Comparison of ENCODE assay signal across 14 cellular contexts in genomic region chr6:17442196-17442595, GRCh38. TPM values are rescaled to one million over a fixed set of nuclear protein-coding genes. Genes with fewer than 3 reads are reported as not detected.
DNase-seq lines count a peak whose midpoint lies in the region; ATAC-seq, FAIRE-seq and TF ChIP-seq lines count a peak whose summit lies in the region.
"Had no signal": no experiment of that assay in that cellular context is flagged by ENCODE, and none has a peak within 500 bp of the region (broad histone marks: within the 10 kb centered on the region; RNA-seq: fewer than 3 reads in every experiment).

No MANE protein-coding gene starts in this region.

- in situ Hi-C loops in HepG2 (cut with HindIII; ENCODE audit: extremely low pct_ligation_motif_present, low pct_unique_long_range_greater_than_20kb): no loop called here

- H4K20me1 ChIP-seq in HepG2 (ENCODE audit: insufficient read depth, low read length) (no peaks in the 10 kb centered on the region; the same call in 1 of the 2 replicates), OCI-LY7 (ENCODE audit: insufficient read depth, low read length) (no peaks in the 10 kb centered on the region)

- no peak overlapping the region for H3K4me2 ChIP-seq in HepG2 (ENCODE audit: low read depth, low read length)
- H3K4me2 ChIP-seq in OCI-LY7 (ENCODE audit: low read length): no peak overlapping the region

- intact Hi-C loops in HepG2 (cut with micrococcal nuclease; ENCODE audit: unreplicated experiment): no loop called here
- intact Hi-C loops in right lobe of liver (cut with DNase I): no loop called here
- intact Hi-C loops in OCI-LY7 (cut with micrococcal nuclease; ENCODE audit: unreplicated experiment): no loop called here

- BruUV-seq in HepG2 (replicated peaks; lab: Mats Ljungman, UMichigan): no TSS peak
- BruUV-seq in OCI-LY7 (replicated peaks; lab: Mats Ljungman, UMichigan): no TSS peak

- no peak for ATAC-seq in HepG2
- no peak for ATAC-seq in right lobe of liver
- ATAC-seq in GM18505 (IDR thresholded peaks at IDR 0.05; ENCODE audit: unreplicated experiment): no peak
- ATAC-seq in GM19467 (IDR thresholded peaks at IDR 0.05; ENCODE audit: unreplicated experiment): no peak
- ATAC-seq: CD8-positive, alpha-beta T cell had no signal

- no peaks in the 10 kb centered on the region for H3K9me2 ChIP-seq in OCI-LY7 (ENCODE audit: insufficient read depth, low read length)

- H3K27me3 ChIP-seq in HepG2 (ENCODE audit: control insufficient read depth in 1 of 2, insufficient read depth in 2 of 2, low read length in 2 of 2) (no peaks in the 10 kb centered on the region), right lobe of liver (no peaks in the 10 kb centered on the region)
- H3K27me3 ChIP-seq: BE2C had no signal

- peaks cover 33% of the 10 kb centered on the region for H3K36me3 Mint-ChIP-seq in nephron progenitor cell (ENCODE audit: low read depth)
- H3K36me3 Mint-ChIP-seq: CD14-positive monocyte; CD8-positive, alpha-beta T cell had no signal

- TF ChIP-seq RAD21 in HepG2 (CRISPR knock-in tag; IDR thresholded peaks at IDR 0.05): no peak

- H3K79me2 ChIP-seq in HepG2 (ENCODE audit: insufficient read depth, low read length) (no peaks in the 10 kb centered on the region), OCI-LY7 (ENCODE audit: insufficient read depth, low read depth, low read length) (no peaks in the 10 kb centered on the region)

- TF ChIP-seq CTCF in HepG2 (CRISPR knock-in tag; IDR thresholded peaks at IDR 0.05) (no peak), right lobe of liver (IDR thresholded peaks at IDR 0.05) (no peak), nephron progenitor cell (IDR thresholded peaks at IDR 0.05) (no peak), OCI-LY7 (conservative IDR thresholded peaks at IDR 0.05; ENCODE audit: low read length) (no peak)

- 0 out of 5 replicates have a peak, but pooled peaks cover 0 to under 1% of the 10 kb centered on the region in 2 experiments for H3K36me3 ChIP-seq in HepG2 (replicated peaks in 1 of 2; ENCODE audit: control insufficient read depth in 1 of 2, insufficient read depth in 2 of 2, low read length in 2 of 2)
- no peaks in the 10 kb centered on the region for H3K36me3 ChIP-seq in right lobe of liver
- no peaks in the 10 kb centered on the region for H3K36me3 ChIP-seq in OCI-LY7 (ENCODE audit: insufficient read depth, low read length)
- H3K36me3 ChIP-seq: BE2C had no signal

- no peaks in the 10 kb centered on the region for H3K27me3 Mint-ChIP-seq in nephron progenitor cell (ENCODE audit: low read depth, poor library complexity)

- TF ChIP-seq EP300 in HepG2 (IDR thresholded peaks at IDR 0.05; ENCODE audit: low read depth in 2 of 2, low read length in 2 of 2): no peak
- no peak for TF ChIP-seq EP300 in HepG2 (CRISPR knock-in tag; IDR thresholded peaks at IDR 0.05; ENCODE audit: borderline replicate concordance)

- H3K4me3 Mint-ChIP-seq in nephron progenitor cell: no peak overlapping the region
- H3K4me3 Mint-ChIP-seq: CD14-positive monocyte; CD8-positive, alpha-beta T cell had no signal

- POLR2A ChIA-PET in HepG2 (lab: Yijun Ruan, JAX): no interaction called here
- POLR2A ChIA-PET in OCI-LY7 (lab: Charles Lee): no interaction called here

- H2AFZ ChIP-seq in HepG2 (ENCODE audit: low read length): no peak overlapping the region
- no peak overlapping the region for H2AFZ ChIP-seq in OCI-LY7 (ENCODE audit: low read length)
- H2AFZ ChIP-seq: GM23248 had no signal

- no peaks in the 10 kb centered on the region for H3K4me1 ChIP-seq in HepG2 (ENCODE audit: insufficient read depth, low read length)
- H3K4me1 ChIP-seq in right lobe of liver: no peaks in the 10 kb centered on the region
- H3K4me1 ChIP-seq in OCI-LY7 (ENCODE audit: insufficient read depth, low read length, poor library complexity, severe bottlenecking): no peaks in the 10 kb centered on the region
- H3K4me1 ChIP-seq: BE2C, Caco-2 had no signal

- H3K4me3 ChIP-seq in HepG2 (replicated peaks in 1 of 3; ENCODE audit: insufficient read depth in 1 of 3, low read depth in 2 of 3, low read length in 3 of 3): no peak overlapping the region
- no peak overlapping the region for H3K4me3 ChIP-seq in right lobe of liver
- no peak overlapping the region for H3K4me3 ChIP-seq in OCI-LY7 (ENCODE audit: low read depth, low read length, poor library complexity, severe bottlenecking)
- H3K4me3 ChIP-seq: GM23248 had no signal

- no peak overlapping the region for H3K9ac ChIP-seq in HepG2 (ENCODE audit: insufficient read depth, low read depth, low read length)
- H3K9ac ChIP-seq: GM23248 had no signal

- peak overlapping the region; percentile 70 for H3K27ac Mint-ChIP-seq in nephron progenitor cell
- H3K27ac Mint-ChIP-seq: CD14-positive monocyte; CD8-positive, alpha-beta T cell had no signal

- DNase-seq in HepG2 (ENCODE audit: low spot score): no peak
- DNase-seq in right lobe of liver: no peak
- DNase-seq in RPMI8226: peak; percentile 78
- no peak for DNase-seq in nephron progenitor cell
- no peak for DNase-seq in OCI-LY7 (ENCODE audit: low spot score)
- DNase-seq: BE2C; Caco-2; CD8-positive, alpha-beta T cell; GM23248 had no signal

- FAIRE-seq in HepG2 (lab: Jason Lieb, UNC): no peak
- FAIRE-seq: GM18507, H54 had no signal

- 73% methylated on average over 4 of the region's 4 CpGs for WGBS in HepG2 (ENCODE audit: low lambda C conversion rate)
- WGBS in right lobe of liver (ENCODE audit: insufficient coverage, low coverage, low lambda C conversion rate, missing lambda C conversion rate): no CpG with 5 or more reads among the region's 4 CpGs

- CTCF ChIA-PET in HepG2 (lab: Yijun Ruan, JAX; ENCODE audit: low intra/inter-chr PET ratio, low total read pairs): no interaction called here
- CTCF ChIA-PET in OCI-LY7 (lab: Charles Lee; ENCODE audit: unreplicated experiment): no interaction called here

- no peak for TF ChIP-seq POLR2A in HepG2 (IDR thresholded peaks at IDR 0.05; ENCODE audit: insufficient read depth in 1 of 2, low read depth in 2 of 2, low read length in 2 of 2)
- no peak for TF ChIP-seq POLR2A in right lobe of liver (IDR thresholded peaks at IDR 0.05)
- no peak for TF ChIP-seq POLR2A in GM18505 (IDR thresholded peaks at IDR 0.05; ENCODE audit: borderline replicate concordance, extremely low read depth, insufficient read depth, insufficient read length)

- peaks cover 4% of the 10 kb centered on the region for H3K4me1 Mint-ChIP-seq in nephron progenitor cell
- H3K4me1 Mint-ChIP-seq: CD14-positive monocyte had no signal

- H3K27ac ChIP-seq in HepG2 (ENCODE audit: extremely low read length, insufficient read depth, low read length) (no peak overlapping the region), right lobe of liver (no peak overlapping the region), OCI-LY7 (ENCODE audit: low read depth, low read length, poor library complexity, severe bottlenecking) (no peak overlapping the region)
- H3K27ac ChIP-seq: GM23248 had no signal

- peaks cover 17% of the 10 kb centered on the region for H3K9me3 Mint-ChIP-seq in nephron progenitor cell
- H3K9me3 Mint-ChIP-seq: CD8-positive, alpha-beta T cell had no signal

- no peaks in the 10 kb centered on the region for H3K9me3 ChIP-seq in HepG2 (ENCODE audit: low read length)
- H3K9me3 ChIP-seq in right lobe of liver: no peaks in the 10 kb centered on the region
- H3K9me3 ChIP-seq in OCI-LY7 (ENCODE audit: low read length): no peaks in the 10 kb centered on the region
- H3K9me3 ChIP-seq: BE2C, Caco-2 had no signal

TF ChIP-seq in HepG2, 621 proteins besides CTCF, POLR2A, EP300 and RAD21:
- peak; percentile 92 to 96 for TF ChIP-seq MAFK (conservative IDR thresholded peaks at IDR 0.05 in 1 of 2, IDR thresholded peaks at IDR 0.05 in 1 of 2; ENCODE audit: low read length in 2 of 2)
- TF ChIP-seq ZNF282 (IDR thresholded peaks at IDR 0.05; ENCODE audit: partially characterized antibody): no peak
- peak; percentile 91 for TF ChIP-seq MAFF (IDR thresholded peaks at IDR 0.05; ENCODE audit: low read depth, low read length)
- TF ChIP-seq NFE2 (CRISPR knock-in tag; IDR thresholded peaks at IDR 0.05): no peak

RNA-seq across cellular contexts. Expression of gene CAP2, which starts 48.8 kb away (rescaled TPM):
- 7.9 and 8.8 TPM in 2 replicates for total RNA-seq in HepG2 (2016; rRNA removed; fragmentation: Illumina TruSeq; extraction: Trizol)
- 1.9 TPM in 2 replicates for total RNA-seq in HepG2 (2016; cell fraction: cytosol; rRNA removed; fragmentation: Illumina TruSeq; extraction: Trizol; ENCODE audit: low read depth)
- total RNA-seq in HepG2 (2016; cell fraction: insoluble cytoplasmic fraction; rRNA removed; fragmentation: Illumina TruSeq; extraction: Trizol): 6.6 and 7.6 TPM in 2 replicates
- total RNA-seq in HepG2 (2016; cell fraction: membrane; rRNA removed; fragmentation: Illumina TruSeq; extraction: Trizol): 3.4 and 4.3 TPM in 2 replicates
- 6.9 and 9.0 TPM in 2 replicates for total RNA-seq in HepG2 (2016; cell fraction: nucleus; rRNA removed; fragmentation: Illumina TruSeq; extraction: Trizol)
- 35.7 and 53.1 TPM in 2 replicates for polyA plus RNA-seq in HepG2 (2011; rRNA removed)
- polyA plus RNA-seq in HepG2 (2011; cell fraction: cytosol; rRNA removed): 24.4 and 25.6 TPM in 2 replicates
- polyA plus RNA-seq in HepG2 (2011; cell fraction: nucleus; rRNA removed): 50.2 and 52.1 TPM in 2 replicates
- 29.4 and 36.2 TPM in 2 replicates for polyA plus RNA-seq in HepG2 (2012)
- polyA plus RNA-seq in HepG2 (2016; cell fraction: cytosol; fragmentation: Illumina TruSeq; extraction: Trizol; ENCODE audit: low read depth): 0.93 and 1.5 TPM in 2 replicates
- 11.5 and 12.1 TPM in 2 replicates for polyA plus RNA-seq in HepG2 (2016; cell fraction: insoluble cytoplasmic fraction; fragmentation: Illumina TruSeq; extraction: Trizol; ENCODE audit: low read depth)
- polyA plus RNA-seq in HepG2 (2016; cell fraction: membrane; fragmentation: Illumina TruSeq; extraction: Trizol; ENCODE audit: low read depth): 2.0 and 2.6 TPM in 2 replicates
- 17.9 and 19.7 TPM in 2 replicates for polyA plus RNA-seq in HepG2 (2016; cell fraction: nucleus; fragmentation: Illumina TruSeq; extraction: Trizol; ENCODE audit: insufficient read depth, low read depth)
- 15.5 and 33.6 TPM in 2 replicates for polyA minus RNA-seq in HepG2 (2011; rRNA and poly(A)+ RNA removed; ENCODE audit: low replicate concordance)
- polyA minus RNA-seq in HepG2 (2011; cell fraction: cytosol; rRNA and poly(A)+ RNA removed): 26.6 and 28.9 TPM in 2 replicates
- 42.9 and 47.0 TPM in 2 replicates for polyA minus RNA-seq in HepG2 (2011; cell fraction: nucleus; rRNA and poly(A)+ RNA removed)
- 1 to 10 TPM; 2.1 to 7.4 (median 6.1) TPM for total RNA-seq in right lobe of liver
- not detected in 2 replicates for total RNA-seq in OCI-LY7 (2014; rRNA removed; shearing (Covaris generic))
- not detected in 2 replicates for total RNA-seq in OCI-LY7 (2022)
- total RNA-seq: CD8-positive, alpha-beta T cell had no signal
- polyA plus RNA-seq: CD14-positive monocyte had no signal
